8 cellular contexts compared by ENCODE assay signal in genomic region chrX:115642895-115643530, GRCh38.
DNase-seq lines count a peak whose midpoint lies in the region; ATAC-seq lines count a peak whose summit lies in the region.

No MANE protein-coding gene starts in this region.

- H3K27ac Mint-ChIP-seq in activated naive CD8-positive, alpha-beta T cell treated with anti-CD3 and anti-CD28 coated beads, Interleukin-2, amount 50 U/mL, for 24 hours: no peak overlapping the region

- no peaks in the 10 kb centered on the region for H3K36me3 Mint-ChIP-seq in activated naive CD8-positive, alpha-beta T cell treated with anti-CD3 and anti-CD28 coated beads, Interleukin-2, amount 50 U/mL, for 24 hours (ENCODE audit: low read depth)

- H3K4me3 Mint-ChIP-seq in activated naive CD8-positive, alpha-beta T cell treated with anti-CD3 and anti-CD28 coated beads, Interleukin-2, amount 50 U/mL, for 24 hours: no peak overlapping the region

- ATAC-seq in GM18870 (IDR thresholded peaks at IDR 0.05; ENCODE audit: unreplicated experiment) (peak; percentile 52), left ventricle myocardium superior (peak; percentile 25), HG02642 (IDR thresholded peaks at IDR 0.05; ENCODE audit: poor library complexity, unreplicated experiment) (no peak), HG03039 (IDR thresholded peaks at IDR 0.05; ENCODE audit: unreplicated experiment) (no peak)
- no peak for ATAC-seq in activated naive CD8-positive, alpha-beta T cell treated with anti-CD3 and anti-CD28 coated beads, Interleukin-2, amount 50 U/mL, for 24 hours

- peak; percentile 2 for DNase-seq in COLO668 (lab: John Stamatoyannopoulos, UW; ENCODE audit: unreplicated experiment)
- peak; percentile 39 for DNase-seq in NCI-H345 (lab: John Stamatoyannopoulos, UW)
- peak; percentile 11 for DNase-seq in activated naive CD8-positive, alpha-beta T cell treated with anti-CD3 and anti-CD28 coated beads, Interleukin-2, amount 50 U/mL, for 24 hours
- DNase-seq in left ventricle myocardium superior: no peak
- peak; percentile 77 for DNase-seq in smooth muscle cell of the brain vasculature (ENCODE audit: low read depth, low spot score)

- H3K9me3 Mint-ChIP-seq in activated naive CD8-positive, alpha-beta T cell treated with anti-CD3 and anti-CD28 coated beads, Interleukin-2, amount 50 U/mL, for 24 hours: no peaks in the 10 kb centered on the region

- H3K27me3 Mint-ChIP-seq in activated naive CD8-positive, alpha-beta T cell treated with anti-CD3 and anti-CD28 coated beads, Interleukin-2, amount 50 U/mL, for 24 hours: no peaks in the 10 kb centered on the region

- no peaks in the 10 kb centered on the region for H3K4me1 Mint-ChIP-seq in activated naive CD8-positive, alpha-beta T cell treated with anti-CD3 and anti-CD28 coated beads, Interleukin-2, amount 50 U/mL, for 24 hours

- intact Hi-C loops in left ventricle myocardium superior (cut with micrococcal nuclease): loop anchor here (5.0 kb wide), 1 partner anchor 311 kb away; no protein-coding TSS in a partner anchor

Comparison
In these comparisons a context has a peak if more than half of its experiments do, and no peak if none do; other contexts are left out.
1. ATAC-seq: peak in GM18870 (single experiment) and left ventricle myocardium superior (single experiment); none in activated naive CD8-positive, alpha-beta T cell treated with anti-CD3 and anti-CD28 coated beads, Interleukin-2, amount 50 U/mL, for 24 hours (single experiment), HG02642 (single experiment) and HG03039 (single experiment).